Comparison of ENCODE assay signal across 21 cellular contexts in genomic region chr7:20358762-20359282, GRCh38. TPM values are rescaled to one million over a fixed set of nuclear protein-coding genes. Genes with fewer than 3 reads are reported as not detected.
"Had no signal": no experiment of that assay in that cellular context is flagged by ENCODE, and none has a peak within 500 bp of the region (broad histone marks: within the 10 kb centered on the region; RNA-seq: fewer than 3 reads in every experiment).

No MANE protein-coding gene starts in this region.

- H3K4me2 ChIP-seq: neural progenitor cell had no signal

- H3K27ac Mint-ChIP-seq: dendritic cell treated with granulocyte-macrophage colony-stimulating factor and Interleukin-4, amounts not matched to agents 40 ng/mL and 50 ng/mL, for 4 days; effector memory CD8-positive, alpha-beta T cell; naive thymus-derived CD4-positive, alpha-beta T cell; stimulated activated naive B cell treated with anti-CD40 and anti-IgM and Interleukin-4, amounts not matched to agents 10 μg/mL and 1 μg/mL and 100 μg/mL, for 72 hours; stimulated activated naive CD8-positive, alpha-beta T cell treated with anti-CD3 and anti-CD28 coated beads, Interleukin-15, amount 100 ng/mL, for 72 hours had no signal

- H3K4me3 ChIP-seq: esophagus muscularis mucosa, heart left ventricle, neural progenitor cell, ovary, right atrium auricular region, sigmoid colon, skin epidermis, testis, tibial nerve, upper lobe of right lung, vagina had no signal

- H3K9ac ChIP-seq: neural progenitor cell had no signal

- ATAC-seq: effector memory CD8-positive, alpha-beta T cell; heart left ventricle; naive thymus-derived CD4-positive, alpha-beta T cell; stimulated activated naive B cell treated with anti-CD40 and anti-IgM and Interleukin-4, amounts not matched to agents 10 μg/mL and 1 μg/mL and 100 μg/mL, for 72 hours; stimulated activated naive CD8-positive, alpha-beta T cell treated with anti-CD3 and anti-CD28 coated beads, Interleukin-15, amount 100 ng/mL, for 72 hours; upper lobe of right lung had no signal

- H3K4me3 Mint-ChIP-seq: dendritic cell treated with granulocyte-macrophage colony-stimulating factor and Interleukin-4, amounts not matched to agents 40 ng/mL and 50 ng/mL, for 4 days; effector memory CD8-positive, alpha-beta T cell; naive thymus-derived CD4-positive, alpha-beta T cell; neural progenitor cell; stimulated activated naive B cell treated with anti-CD40 and anti-IgM and Interleukin-4, amounts not matched to agents 10 μg/mL and 1 μg/mL and 100 μg/mL, for 72 hours; stimulated activated naive CD8-positive, alpha-beta T cell treated with anti-CD3 and anti-CD28 coated beads, Interleukin-15, amount 100 ng/mL, for 72 hours had no signal

- H3K27me3 Mint-ChIP-seq: dendritic cell treated with granulocyte-macrophage colony-stimulating factor and Interleukin-4, amounts not matched to agents 40 ng/mL and 50 ng/mL, for 4 days; effector memory CD8-positive, alpha-beta T cell; stimulated activated naive CD8-positive, alpha-beta T cell treated with anti-CD3 and anti-CD28 coated beads, Interleukin-15, amount 100 ng/mL, for 72 hours had no signal

- H3K27me3 ChIP-seq: esophagus muscularis mucosa, heart left ventricle, neural progenitor cell, ovary, right atrium auricular region, sigmoid colon, testis, tibial nerve, upper lobe of right lung, vagina had no signal

- H3K36me3 Mint-ChIP-seq: naive thymus-derived CD4-positive, alpha-beta T cell; stimulated activated naive B cell treated with anti-CD40 and anti-IgM and Interleukin-4, amounts not matched to agents 10 μg/mL and 1 μg/mL and 100 μg/mL, for 72 hours had no signal

- DNase-seq: effector memory CD8-positive, alpha-beta T cell; foreskin melanocyte; heart left ventricle; hippocampal formation; naive thymus-derived CD4-positive, alpha-beta T cell; ovary; sigmoid colon; stimulated activated CD4-positive, alpha-beta T cell treated with anti-CD3 and anti-CD28 coated beads, Interleukin-2, amount 100 ng/mL, for 24 hours; stimulated activated CD4-positive, alpha-beta T cell treated with anti-CD3 and anti-CD28 coated beads, Interleukin-4, amount 100 ng/mL, for 4 hours; stimulated activated naive B cell treated with anti-CD40 and anti-IgM and Interleukin-4, amounts not matched to agents 10 μg/mL and 1 μg/mL and 100 μg/mL, for 72 hours; stimulated activated naive CD8-positive, alpha-beta T cell treated with anti-CD3 and anti-CD28 coated beads, Interleukin-15, amount 100 ng/mL, for 72 hours; testis; upper lobe of right lung had no signal

- H3K9me3 Mint-ChIP-seq: dendritic cell treated with granulocyte-macrophage colony-stimulating factor and Interleukin-4, amounts not matched to agents 40 ng/mL and 50 ng/mL, for 4 days; effector memory CD8-positive, alpha-beta T cell; stimulated activated naive B cell treated with anti-CD40 and anti-IgM and Interleukin-4, amounts not matched to agents 10 μg/mL and 1 μg/mL and 100 μg/mL, for 72 hours; stimulated activated naive CD8-positive, alpha-beta T cell treated with anti-CD3 and anti-CD28 coated beads, Interleukin-15, amount 100 ng/mL, for 72 hours had no signal

- H3K9me3 ChIP-seq: esophagus muscularis mucosa, heart left ventricle, ovary, right atrium auricular region, sigmoid colon, testis, tibial nerve, upper lobe of right lung, vagina had no signal

- H3K4me1 ChIP-seq: heart left ventricle, right atrium auricular region, upper lobe of right lung had no signal

- H3K27ac ChIP-seq: epithelial cell of prostate, esophagus muscularis mucosa, heart left ventricle, neural progenitor cell, ovary, right atrium auricular region, sigmoid colon, testis, upper lobe of right lung, vagina had no signal

- H3K36me3 ChIP-seq: esophagus muscularis mucosa, heart left ventricle, neural progenitor cell, ovary, right atrium auricular region, sigmoid colon, tibial nerve, upper lobe of right lung, vagina had no signal

- H3K4me1 Mint-ChIP-seq: stimulated activated naive B cell treated with anti-CD40 and anti-IgM and Interleukin-4, amounts not matched to agents 10 μg/mL and 1 μg/mL and 100 μg/mL, for 72 hours; stimulated activated naive CD8-positive, alpha-beta T cell treated with anti-CD3 and anti-CD28 coated beads, Interleukin-15, amount 100 ng/mL, for 72 hours had no signal

- H2AFZ ChIP-seq: neural progenitor cell had no signal

RNA-seq across cellular contexts. Expression of gene ITGB8, which starts 28.1 kb away (rescaled TPM):
- polyA plus RNA-seq: naive thymus-derived CD4-positive, alpha-beta T cell had no signal
